14 cellular contexts compared by ENCODE assay signal in the genomic region with DNA sequence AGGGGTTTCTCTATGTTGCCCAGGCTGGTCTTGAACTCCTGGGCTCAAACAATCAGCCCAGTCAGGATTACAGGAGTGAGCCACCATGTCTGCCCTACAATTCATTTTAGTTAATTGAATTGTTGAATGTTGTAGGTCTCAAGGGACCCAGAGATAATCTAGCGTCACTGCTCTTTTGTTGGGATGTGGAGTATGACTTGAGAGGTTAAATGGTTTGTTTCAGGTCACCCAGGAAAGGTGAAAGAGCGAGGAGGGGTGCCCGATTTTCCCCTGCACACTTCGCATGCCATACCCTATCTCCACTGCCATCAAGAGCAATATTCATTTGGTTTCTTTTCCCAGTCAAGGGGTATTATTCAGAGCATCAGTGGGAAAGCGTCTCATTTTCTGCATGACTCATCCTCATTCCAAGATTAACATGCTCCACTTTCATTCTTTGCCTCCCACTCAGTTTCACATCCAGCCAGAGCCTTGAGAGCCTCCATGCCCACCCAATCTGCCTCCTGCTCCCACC. TPM values are rescaled to one million over a fixed set of nuclear protein-coding genes. Genes with fewer than 3 reads are reported as not detected.
DNase-seq lines count a peak whose midpoint lies in the region; ATAC-seq and TF ChIP-seq lines count a peak whose summit lies in the region.
"Had no signal": no experiment of that assay in that cellular context is flagged by ENCODE, and none has a peak within 500 bp of the region (broad histone marks: within the 10 kb centered on the region; RNA-seq: fewer than 3 reads in every experiment).

No MANE protein-coding gene starts in this region.

- H3K9me3 Mint-ChIP-seq in HFFc6, result no peaks in the 10 kb centered on the region
- H3K9me3 Mint-ChIP-seq in activated CD4-positive, alpha-beta memory T cell treated with anti-CD3 and anti-CD28 coated beads for 36 hours, result no peaks in the 10 kb centered on the region
- H3K9me3 Mint-ChIP-seq in activated CD8-positive, alpha-beta memory T cell treated with anti-CD3 and anti-CD28 coated beads, Interleukin-2, amount 10 ng/mL, durations not matched to agents 7 days and 5 days (ENCODE audit: low read depth), result no peaks in the 10 kb centered on the region
- H3K9me3 Mint-ChIP-seq: activated naive CD8-positive, alpha-beta T cell treated with anti-CD3 and anti-CD28 coated beads, Interleukin-2, amount 10 ng/mL, durations not matched to agents 7 days and 5 days; CD4-positive, alpha-beta T cell; stimulated activated naive CD8-positive, alpha-beta T cell treated with anti-CD3 and anti-CD28 coated beads, Interleukin-15, Interleukin-2, amounts not matched to agents 100 ng/mL and 50 ng/mL, for 24 hours had no signal

- ATAC-seq in left ventricle myocardium superior (peak; percentile 62), GM18858 (IDR thresholded peaks at IDR 0.05; ENCODE audit: unreplicated experiment) (no peak)
- ATAC-seq in activated CD8-positive, alpha-beta memory T cell treated with anti-CD3 and anti-CD28 coated beads, Interleukin-2, amount 10 ng/mL, durations not matched to agents 7 days and 5 days, result no peak

- no peaks in the 10 kb centered on the region for H3K27me3 ChIP-seq in ascending aorta

- intact Hi-C loops in ascending aorta (cut with DNase I) (loop anchor here (2.0 kb wide), 1 partner anchor 19 kb away; no protein-coding TSS in a partner anchor), left ventricle myocardium superior (cut with micrococcal nuclease) (no loop called here)
- intact Hi-C loops in activated CD4-positive, alpha-beta memory T cell treated with anti-CD3 and anti-CD28 coated beads for 36 hours (cut with micrococcal nuclease), result no loop called here

- DNase-seq in A172 (ENCODE audit: low spot score), result peak; percentile 88
- peak; percentile 71 for DNase-seq in HFFc6
- DNase-seq in ascending aorta (ENCODE audit: low spot score in 2 of 2), result no peak
- DNase-seq in left ventricle myocardium superior, result no peak
- no peak for DNase-seq in activated CD4-positive, alpha-beta memory T cell treated with anti-CD3 and anti-CD28 coated beads for 36 hours
- no peak for DNase-seq in activated CD8-positive, alpha-beta memory T cell treated with anti-CD3 and anti-CD28 coated beads, Interleukin-2, amount 10 ng/mL, durations not matched to agents 7 days and 5 days
- no peak for DNase-seq in activated T-cell treated with anti-CD3 and anti-CD28 coated beads for 4 hours
- DNase-seq: activated naive CD8-positive, alpha-beta T cell treated with anti-CD3 and anti-CD28 coated beads, Interleukin-2, amount 10 ng/mL, durations not matched to agents 7 days and 5 days; CD4-positive, alpha-beta T cell; NCI-H1105; retina; T-helper 9 cell had no signal

- no peak overlapping the region for H3K4me3 ChIP-seq in ascending aorta

- POLR2A ChIA-PET in activated CD4-positive, alpha-beta memory T cell treated with anti-CD3 and anti-CD28 coated beads for 36 hours (lab: Charles Lee), result no interaction called here

- TF ChIP-seq CTCF in HFFc6 (IDR thresholded peaks at IDR 0.05) (no peak), ascending aorta (IDR thresholded peaks at IDR 0.05) (no peak)

- no peaks in the 10 kb centered on the region for H3K36me3 ChIP-seq in ascending aorta

- peaks cover 31% of the 10 kb centered on the region for H3K4me1 Mint-ChIP-seq in HFFc6 (ENCODE audit: low read depth)
- H3K4me1 Mint-ChIP-seq in activated CD4-positive, alpha-beta memory T cell treated with anti-CD3 and anti-CD28 coated beads for 36 hours (ENCODE audit: low read depth), result peaks cover 4% of the 10 kb centered on the region
- H3K4me1 Mint-ChIP-seq in activated CD8-positive, alpha-beta memory T cell treated with anti-CD3 and anti-CD28 coated beads, Interleukin-2, amount 10 ng/mL, durations not matched to agents 7 days and 5 days, result no peaks in the 10 kb centered on the region

- H3K27ac ChIP-seq in ascending aorta, result peak overlapping the region; percentile 44 to 48

- CTCF ChIA-PET in activated CD4-positive, alpha-beta memory T cell treated with anti-CD3 and anti-CD28 coated beads for 36 hours (lab: Charles Lee), result no interaction called here
- CTCF ChIA-PET in activated CD8-positive, alpha-beta memory T cell treated with anti-CD3 and anti-CD28 coated beads, Interleukin-2, amount 10 ng/mL, durations not matched to agents 7 days and 5 days (lab: Charles Lee), result no interaction called here

- H3K4me3 Mint-ChIP-seq in HFFc6, result peak overlapping the region; percentile 75
- H3K4me3 Mint-ChIP-seq in activated CD4-positive, alpha-beta memory T cell treated with anti-CD3 and anti-CD28 coated beads for 36 hours, result no peak overlapping the region
- no peak overlapping the region for H3K4me3 Mint-ChIP-seq in activated CD8-positive, alpha-beta memory T cell treated with anti-CD3 and anti-CD28 coated beads, Interleukin-2, amount 10 ng/mL, durations not matched to agents 7 days and 5 days
- H3K4me3 Mint-ChIP-seq: activated naive CD8-positive, alpha-beta T cell treated with anti-CD3 and anti-CD28 coated beads, Interleukin-2, amount 10 ng/mL, durations not matched to agents 7 days and 5 days; CD4-positive, alpha-beta T cell; stimulated activated naive CD8-positive, alpha-beta T cell treated with anti-CD3 and anti-CD28 coated beads, Interleukin-15, Interleukin-2, amounts not matched to agents 100 ng/mL and 50 ng/mL, for 24 hours had no signal

- peak overlapping the region; percentile 83 for H3K27ac Mint-ChIP-seq in HFFc6
- no peak overlapping the region for H3K27ac Mint-ChIP-seq in activated CD4-positive, alpha-beta memory T cell treated with anti-CD3 and anti-CD28 coated beads for 36 hours
- no peak overlapping the region for H3K27ac Mint-ChIP-seq in activated CD8-positive, alpha-beta memory T cell treated with anti-CD3 and anti-CD28 coated beads, Interleukin-2, amount 10 ng/mL, durations not matched to agents 7 days and 5 days
- H3K27ac Mint-ChIP-seq: activated naive CD8-positive, alpha-beta T cell treated with anti-CD3 and anti-CD28 coated beads, Interleukin-2, amount 10 ng/mL, durations not matched to agents 7 days and 5 days; CD4-positive, alpha-beta T cell; stimulated activated naive CD8-positive, alpha-beta T cell treated with anti-CD3 and anti-CD28 coated beads, Interleukin-15, Interleukin-2, amounts not matched to agents 100 ng/mL and 50 ng/mL, for 24 hours had no signal

- H3K4me1 ChIP-seq in ascending aorta, result peaks cover 5 to 13% of the 10 kb centered on the region in 2 donors

- no peaks in the 10 kb centered on the region for H3K36me3 Mint-ChIP-seq in HFFc6 (ENCODE audit: low read depth)
- H3K36me3 Mint-ChIP-seq in activated CD4-positive, alpha-beta memory T cell treated with anti-CD3 and anti-CD28 coated beads for 36 hours, result no peaks in the 10 kb centered on the region
- H3K36me3 Mint-ChIP-seq in activated CD8-positive, alpha-beta memory T cell treated with anti-CD3 and anti-CD28 coated beads, Interleukin-2, amount 10 ng/mL, durations not matched to agents 7 days and 5 days, result no peaks in the 10 kb centered on the region

- H3K9me3 ChIP-seq in ascending aorta, result no peaks in the 10 kb centered on the region

- peaks cover 3% of the 10 kb centered on the region; the same call in 1 of the 2 replicates for H3K27me3 Mint-ChIP-seq in HFFc6 (ENCODE audit: insufficient read depth)
- H3K27me3 Mint-ChIP-seq in activated CD4-positive, alpha-beta memory T cell treated with anti-CD3 and anti-CD28 coated beads for 36 hours, result peaks cover 4% of the 10 kb centered on the region
- peaks cover 20% of the 10 kb centered on the region for H3K27me3 Mint-ChIP-seq in activated CD8-positive, alpha-beta memory T cell treated with anti-CD3 and anti-CD28 coated beads, Interleukin-2, amount 10 ng/mL, durations not matched to agents 7 days and 5 days
- H3K27me3 Mint-ChIP-seq: CD4-positive, alpha-beta T cell; stimulated activated naive CD8-positive, alpha-beta T cell treated with anti-CD3 and anti-CD28 coated beads, Interleukin-15, Interleukin-2, amounts not matched to agents 100 ng/mL and 50 ng/mL, for 24 hours had no signal

RNA-seq across cellular contexts. Expression of a gene that starts 13.1 kb away (rescaled TPM):
- 16.4 and 19.0 TPM in 2 replicates for total RNA-seq in A172 (2014; rRNA removed; shearing (Covaris generic))
- 10 to 100 TPM; 23.6 to 27.5 (median 25.7) TPM for total RNA-seq in HFFc6 (2021; fragmentation: NEBNext Ultra II Directional; extraction: Animal tissue kit (Norgen Biotek cat#: 25700))
- total RNA-seq in ascending aorta (8.9 TPM), left ventricle myocardium superior (11.5 TPM)
- 1 to 10 TPM; 3.5 to 3.9 TPM for total RNA-seq in activated CD4-positive, alpha-beta memory T cell treated with anti-CD3 and anti-CD28 coated beads for 36 hours
- total RNA-seq in activated CD8-positive, alpha-beta memory T cell treated with anti-CD3 and anti-CD28 coated beads, Interleukin-2, amount 10 ng/mL, durations not matched to agents 7 days and 5 days, result 1 to 10 TPM; 7.9 to 9.3 TPM

Comparison
In these comparisons a context has a peak if more than half of its experiments do, and no peak if none do; other contexts are left out.
1. DNase-seq: peak in A172 (single experiment) and HFFc6 (single experiment); none in ascending aorta (0 of 2), left ventricle myocardium superior (single experiment), activated CD4-positive, alpha-beta memory T cell treated with anti-CD3 and anti-CD28 coated beads for 36 hours (single experiment), activated CD8-positive, alpha-beta memory T cell treated with anti-CD3 and anti-CD28 coated beads, Interleukin-2, amount 10 ng/mL, durations not matched to agents 7 days and 5 days (single experiment) and activated T-cell treated with anti-CD3 and anti-CD28 coated beads for 4 hours (single experiment).